ENCODE assay signal across 23 cellular contexts in genomic region chr10:121822180-121822579, GRCh38.
"Had no signal": no experiment of that assay in that cellular context is flagged by ENCODE, and none has a peak within 500 bp of the region (broad histone marks: within the 10 kb centered on the region; RNA-seq: fewer than 3 reads in every experiment).

No MANE protein-coding gene starts in this region.

- H3K27me3 ChIP-seq: esophagus squamous epithelium, gastrocnemius medialis, neutrophil, ovary, spleen had no signal

- H3K4me1 ChIP-seq: esophagus squamous epithelium, spleen had no signal

- H3K9me3 ChIP-seq: esophagus squamous epithelium, gastrocnemius medialis, neutrophil, ovary, prostate gland, spleen, thoracic aorta had no signal

- ATAC-seq: activated CD8-positive, alpha-beta memory T cell treated with anti-CD3 and anti-CD28 coated beads, Interleukin-2, amount 10 ng/mL, durations not matched to agents 7 days and 5 days; activated CD8-positive, alpha-beta T cell treated with anti-CD3 and anti-CD28 coated beads for 36 hours; activated naive CD8-positive, alpha-beta T cell treated with anti-CD3 and anti-CD28 coated beads, Interleukin-2, amount 50 U/mL, for 24 hours; gastrocnemius medialis; left cardiac atrium had no signal

- H3K4me3 ChIP-seq: coronary artery, esophagus squamous epithelium, gastrocnemius medialis, ovary, prostate gland, spleen, thoracic aorta had no signal

- H3K36me3 ChIP-seq: gastrocnemius medialis, ovary, prostate gland, thoracic aorta, WERI-Rb-1 had no signal

- H3K27ac ChIP-seq: coronary artery, esophagus squamous epithelium, gastrocnemius medialis, neutrophil, ovary, prostate gland, spleen, thoracic aorta, WERI-Rb-1 had no signal

- DNase-seq: activated CD4-positive, alpha-beta T cell treated with anti-CD3 and anti-CD28 coated beads, Interleukin-2, amount 10 ng/mL, durations not matched to agents 7 days and 5 days; activated CD4-positive, CD25-positive, alpha-beta regulatory T cell treated with anti-CD3 and anti-CD28 coated beads, Interleukin-2, amount 50 U/mL, for 72 hours; activated CD8-positive, alpha-beta memory T cell treated with anti-CD3 and anti-CD28 coated beads, Interleukin-2, amount 10 ng/mL, durations not matched to agents 7 days and 5 days; activated CD8-positive, alpha-beta T cell treated with anti-CD3 and anti-CD28 coated beads for 36 hours; activated effector memory CD4-positive, alpha-beta T cell treated with anti-CD3 and anti-CD28 coated beads, Interleukin-2, amount 50 U/mL, for 16 hours; activated naive CD4-positive, alpha-beta T cell treated with anti-CD3 and anti-CD28 coated beads, Interleukin-2, amount 50 U/mL, for 16 hours; activated naive CD8-positive, alpha-beta T cell treated with anti-CD3 and anti-CD28 coated beads, Interleukin-2, amount 50 U/mL, for 24 hours; activated T-cell treated with anti-CD3 and anti-CD28 coated beads for 4 hours; cerebellar nuclear complex; endodermal cell; esophagus squamous epithelium; gastrocnemius medialis; left cardiac atrium; mesenchymal stem cell; ovary; spleen; stimulated activated CD4-positive, alpha-beta T cell treated with anti-CD3 and anti-CD28 coated beads, Interleukin-4, amount 100 ng/mL, for 1 hour; stimulated activated naive CD4-positive, alpha-beta T cell; WERI-Rb-1 had no signal
